ENCODE assay signal across 7 cellular contexts in genomic region chr4:140153744-140154571, GRCh38. TPM values are rescaled to one million over a fixed set of nuclear protein-coding genes. Genes with fewer than 3 reads are reported as not detected.
DNase-seq lines count a peak whose midpoint lies in the region; ATAC-seq, FAIRE-seq and TF ChIP-seq lines count a peak whose summit lies in the region.

Gene MAML3 (minus strand): TSS chr4:140154184. CDS start chr4:140153327, 857 bp downstream.

- H3K4me3 ChIP-seq in HL-60 (replicated peaks; ENCODE audit: insufficient read depth, low read length) (peak within 1 kb of the TSS; percentile 61), HepG2 (replicated peaks in 1 of 3; ENCODE audit: insufficient read depth in 1 of 3, low read depth in 2 of 3, low read length in 3 of 3) (peak within 1 kb of the TSS; percentile 55 to 75 (median 65))

- TF ChIP-seq POLR2A in HepG2 (IDR thresholded peaks at IDR 0.05; ENCODE audit: insufficient read depth in 1 of 2, low read depth in 2 of 2, low read length in 2 of 2): no peak

- H3K9me3 Mint-ChIP-seq in dendritic cell treated with granulocyte-macrophage colony-stimulating factor and Interleukin-4, amounts not matched to agents 40 ng/mL and 50 ng/mL, for 4 days: no peaks in the 10 kb centered on the region

- BruUV-seq in HepG2 (replicated peaks; lab: Mats Ljungman, UMichigan): no TSS peak

- peak within 1 kb of the TSS; percentile 96 for H3K27ac ChIP-seq in HL-60 (replicated peaks)
- H3K27ac ChIP-seq in HepG2 (ENCODE audit: extremely low read length, insufficient read depth, low read length): no peak within 1 kb of the TSS

- H3K36me3 ChIP-seq in HepG2 (replicated peaks in 1 of 2; ENCODE audit: control insufficient read depth in 1 of 2, insufficient read depth in 2 of 2, low read length in 2 of 2): no peaks in the 10 kb centered on the region

- DNase-seq in HL-60 (ENCODE audit: low read depth in 1 of 2, low spot score in 1 of 2): peak; percentile 91 to 96
- peak; percentile 95 for DNase-seq in NCI-H82 (lab: John Stamatoyannopoulos, UW)
- DNase-seq in activated CD4-positive, alpha-beta T cell treated with anti-CD3 and anti-CD28 coated beads, Interleukin-2, amount 50 U/mL, for 48 hours: peak; percentile 80 to 84
- DNase-seq in HepG2 (ENCODE audit: low spot score): peak; percentile 64
- DNase-seq in stimulated activated CD4-positive, alpha-beta T cell treated with anti-CD3 and anti-CD28 coated beads, Interleukin-1b, Interleukin-23, amount 100 ng/mL, for 48 hours: peak; percentile 86

- in situ Hi-C loops in HepG2 (cut with HindIII; ENCODE audit: extremely low pct_ligation_motif_present, low pct_unique_long_range_greater_than_20kb): loop anchor here (5.0 kb wide), 2 partner anchors 98 to 142 kb away; no protein-coding TSS in a partner anchor

- peak within 1 kb of the TSS; percentile 96 for H3K27ac Mint-ChIP-seq in dendritic cell treated with granulocyte-macrophage colony-stimulating factor and Interleukin-4, amounts not matched to agents 40 ng/mL and 50 ng/mL, for 4 days

- H2AFZ ChIP-seq in HepG2 (ENCODE audit: low read length): no peak within 1 kb of the TSS

- TF ChIP-seq CTCF in HL-60 (IDR thresholded peaks at IDR 0.05; ENCODE audit: insufficient read depth, low read length): no peak
- no peak for TF ChIP-seq CTCF in HepG2 (CRISPR knock-in tag; IDR thresholded peaks at IDR 0.05)

- ATAC-seq in GM19025 (IDR thresholded peaks at IDR 0.05; ENCODE audit: low read depth, unreplicated experiment) (peak; percentile 59), HepG2 (peak; percentile 83)

- CTCF ChIA-PET in HepG2 (lab: Yijun Ruan, JAX; ENCODE audit: low intra/inter-chr PET ratio, low total read pairs): no interaction called here

- no peak for TF ChIP-seq EP300 in HepG2 (IDR thresholded peaks at IDR 0.05; ENCODE audit: low read depth in 2 of 2, low read length in 2 of 2)
- TF ChIP-seq EP300 in HepG2 (CRISPR knock-in tag; IDR thresholded peaks at IDR 0.05; ENCODE audit: borderline replicate concordance): no peak; the same call in 1 of the 2 replicates

- intact Hi-C loops in dendritic cell treated with granulocyte-macrophage colony-stimulating factor and Interleukin-4, amounts not matched to agents 40 ng/mL and 50 ng/mL, for 4 days (cut with micrococcal nuclease): loop anchor here (1.0 to 10.0 kb wide), 3 partner anchors 95 to 599 kb away; partner anchors contain the start of gene SETD7
- intact Hi-C loops in HepG2 (cut with micrococcal nuclease; ENCODE audit: unreplicated experiment): loop anchor here (1.0 to 5.0 kb wide), 3 partner anchors 99 to 487 kb away; partner anchors contain the start of gene MGST2

- no peaks in the 10 kb centered on the region for H3K27me3 ChIP-seq in HL-60 (ENCODE audit: insufficient read depth, poor library complexity, severe bottlenecking)
- H3K27me3 ChIP-seq in HepG2 (ENCODE audit: control insufficient read depth in 1 of 2, insufficient read depth in 2 of 2, low read length in 2 of 2): peaks cover 3 to 48% of the 10 kb centered on the region in 2 experiments

- peak; percentile 52 for FAIRE-seq in HepG2 (lab: Jason Lieb, UNC)

- H3K4me3 Mint-ChIP-seq in dendritic cell treated with granulocyte-macrophage colony-stimulating factor and Interleukin-4, amounts not matched to agents 40 ng/mL and 50 ng/mL, for 4 days: peak within 1 kb of the TSS; percentile 92

- no peaks in the 10 kb centered on the region for H4K20me1 ChIP-seq in HepG2 (ENCODE audit: insufficient read depth, low read length)

- TF ChIP-seq RAD21 in HepG2 (CRISPR knock-in tag; IDR thresholded peaks at IDR 0.05): 0 out of 2 replicates have a peak, but pooled peaks have one; percentile 33

- H3K4me1 Mint-ChIP-seq in dendritic cell treated with granulocyte-macrophage colony-stimulating factor and Interleukin-4, amounts not matched to agents 40 ng/mL and 50 ng/mL, for 4 days (ENCODE audit: low read depth): peaks cover 22% of the 10 kb centered on the region

- peak within 1 kb of the TSS; percentile 37 for H3K9ac ChIP-seq in HepG2 (ENCODE audit: insufficient read depth, low read depth, low read length)

- no peaks in the 10 kb centered on the region for H3K27me3 Mint-ChIP-seq in dendritic cell treated with granulocyte-macrophage colony-stimulating factor and Interleukin-4, amounts not matched to agents 40 ng/mL and 50 ng/mL, for 4 days

- POLR2A ChIA-PET in HepG2 (lab: Yijun Ruan, JAX): no interaction called here

- no peaks in the 10 kb centered on the region for H3K9me3 ChIP-seq in HepG2 (ENCODE audit: low read length)

- H3K79me2 ChIP-seq in HepG2 (ENCODE audit: insufficient read depth, low read length): no peaks in the 10 kb centered on the region

- H3K4me1 ChIP-seq in HepG2 (ENCODE audit: insufficient read depth, low read length): peaks cover 42% of the 10 kb centered on the region

- 2% methylated on average over 52 of the region's 78 CpGs for WGBS in HepG2 (ENCODE audit: low lambda C conversion rate)

- H3K4me2 ChIP-seq in HepG2 (ENCODE audit: low read depth, low read length): peak within 1 kb of the TSS; percentile 90

- H3K36me3 Mint-ChIP-seq in dendritic cell treated with granulocyte-macrophage colony-stimulating factor and Interleukin-4, amounts not matched to agents 40 ng/mL and 50 ng/mL, for 4 days (ENCODE audit: low read depth): peaks cover 40% of the 10 kb centered on the region

TF ChIP-seq in HepG2, 621 proteins besides CTCF, POLR2A, EP300 and RAD21 (continues in another document):
- TF ChIP-seq FOXA1 (IDR thresholded peaks at IDR 0.05) (no peak), FOXA1 (CRISPR knock-in tag; IDR thresholded peaks at IDR 0.05) (peak; percentile 98), ZNF580 (CRISPR knock-in tag; IDR thresholded peaks at IDR 0.05; ENCODE audit: borderline replicate concordance, low read depth) (peak; percentile 72), RBAK (CRISPR knock-in tag; IDR thresholded peaks at IDR 0.05) (no peak), ZNF143 (CRISPR knock-in tag; IDR thresholded peaks at IDR 0.05) (no peak), ZNF597 (CRISPR knock-in tag; IDR thresholded peaks at IDR 0.05) (no peak), MYC (CRISPR knock-in tag; IDR thresholded peaks at IDR 0.05; ENCODE audit: borderline replicate concordance) (peak; percentile 72; the same call in 1 of the 2 replicates), ZNF589 (CRISPR knock-in tag; conservative IDR thresholded peaks at IDR 0.05) (peak; percentile 63; the same call in 1 of the 2 replicates), TFDP1 (CRISPR knock-in tag; IDR thresholded peaks at IDR 0.05; ENCODE audit: borderline replicate concordance) (peak; percentile 58; the same call in 1 of the 2 replicates), MXD4 (CRISPR knock-in tag; IDR thresholded peaks at IDR 0.05) (0 out of 2 replicates have a peak, but pooled peaks have one; percentile 32)

RNA-seq across cellular contexts. Expression of gene MAML3, which starts in this region (rescaled TPM):
- total RNA-seq in HepG2 (2016; rRNA removed; fragmentation: Illumina TruSeq; extraction: Trizol): 0.13 TPM in 1 of 2 replicates, not detected in the other
- total RNA-seq in HepG2 (2016; cell fraction: cytosol; rRNA removed; fragmentation: Illumina TruSeq; extraction: Trizol; ENCODE audit: low read depth): under 0.01 TPM in 1 of 2 replicates, not detected in the other
- total RNA-seq in HepG2 (2016; cell fraction: insoluble cytoplasmic fraction; rRNA removed; fragmentation: Illumina TruSeq; extraction: Trizol): 0.09 TPM in 1 of 2 replicates, not detected in the other
- not detected in 2 replicates for total RNA-seq in HepG2 (2016; cell fraction: membrane; rRNA removed; fragmentation: Illumina TruSeq; extraction: Trizol)
- not detected in 2 replicates for total RNA-seq in HepG2 (2016; cell fraction: nucleus; rRNA removed; fragmentation: Illumina TruSeq; extraction: Trizol)
- 0.04 and 0.05 TPM in 2 replicates for polyA plus RNA-seq in HepG2 (2011; rRNA removed)
- 0.07 and 0.08 TPM in 2 replicates for polyA plus RNA-seq in HepG2 (2011; cell fraction: cytosol; rRNA removed)
- polyA plus RNA-seq in HepG2 (2011; cell fraction: nucleus; rRNA removed): 0.07 and 0.08 TPM in 2 replicates
- polyA plus RNA-seq in HepG2 (2012): 0.25 and 0.36 TPM in 2 replicates
- polyA plus RNA-seq in HepG2 (2016; cell fraction: cytosol; fragmentation: Illumina TruSeq; extraction: Trizol; ENCODE audit: low read depth): not detected in 2 replicates
- polyA plus RNA-seq in HepG2 (2016; cell fraction: insoluble cytoplasmic fraction; fragmentation: Illumina TruSeq; extraction: Trizol; ENCODE audit: low read depth): 0.04 TPM in 1 of 2 replicates, not detected in the other
- not detected in 2 replicates for polyA plus RNA-seq in HepG2 (2016; cell fraction: membrane; fragmentation: Illumina TruSeq; extraction: Trizol; ENCODE audit: low read depth)
- polyA plus RNA-seq in HepG2 (2016; cell fraction: nucleus; fragmentation: Illumina TruSeq; extraction: Trizol; ENCODE audit: insufficient read depth, low read depth): not detected in 2 replicates
- 0.04 and 2.7 TPM in 2 replicates for polyA minus RNA-seq in HepG2 (2011; rRNA and poly(A)+ RNA removed; ENCODE audit: low replicate concordance)
- polyA minus RNA-seq in HepG2 (2011; cell fraction: cytosol; rRNA and poly(A)+ RNA removed): 0.30 TPM in 1 of 2 replicates, not detected in the other
- polyA minus RNA-seq in HepG2 (2011; cell fraction: nucleus; rRNA and poly(A)+ RNA removed): 0.50 and 0.52 TPM in 2 replicates
